ENCODE assay signal across 14 cellular contexts in the genomic region with DNA sequence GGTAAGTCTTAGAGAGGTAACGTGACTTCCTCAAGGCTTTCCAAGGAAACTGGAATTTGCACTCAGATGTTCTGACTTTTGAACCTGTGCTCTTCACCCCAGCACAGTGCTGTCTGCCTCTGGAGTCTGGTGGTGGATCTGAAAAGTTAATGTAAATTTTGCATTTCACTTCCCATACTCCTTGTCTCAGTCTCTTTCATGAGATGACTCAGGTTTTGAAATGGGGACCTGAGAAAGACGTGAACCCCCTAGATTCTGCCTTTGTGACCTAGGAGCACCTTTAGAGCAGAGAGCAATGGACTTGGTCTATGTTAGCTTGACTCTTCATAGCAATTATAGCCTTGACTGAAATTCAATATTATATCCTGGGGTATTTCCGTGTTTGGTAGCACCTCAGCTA.
DNase-seq lines count a peak whose midpoint lies in the region; ATAC-seq and TF ChIP-seq lines count a peak whose summit lies in the region.
"Had no signal": no experiment of that assay in that cellular context is flagged by ENCODE, and none has a peak within 500 bp of the region (broad histone marks: within the 10 kb centered on the region; RNA-seq: fewer than 3 reads in every experiment).

No MANE protein-coding gene starts in this region.

- no peaks in the 10 kb centered on the region for H3K79me2 ChIP-seq in H9 (ENCODE audit: insufficient read depth, low read length)

- H3K23me2 ChIP-seq in H9 (ENCODE audit: insufficient read length, low read depth, low read length, poor library complexity, severe bottlenecking): no peaks in the 10 kb centered on the region

- H3K27me3 ChIP-seq in neuronal stem cell (ENCODE audit: control insufficient read depth in 3 of 3, insufficient read depth in 3 of 3, low read depth in 1 of 3, low read length in 3 of 3): peaks cover 0 to 2% (median 0%) of the 10 kb centered on the region in 3 experiments
- H3K27me3 ChIP-seq in upper lobe of right lung: no peaks in the 10 kb centered on the region
- no peaks in the 10 kb centered on the region for H3K27me3 ChIP-seq in H9 (ENCODE audit: insufficient read depth, low read length)

- H3K18ac ChIP-seq in neuronal stem cell (ENCODE audit: low read length) (no peak overlapping the region), H9 (ENCODE audit: insufficient read length, low read depth, low read length) (no peak overlapping the region)

- H3K36me3 ChIP-seq in neuronal stem cell (replicated peaks in 1 of 2; ENCODE audit: control insufficient read depth in 2 of 2, insufficient read depth in 2 of 2, low read length in 2 of 2): no peaks in the 10 kb centered on the region
- no peaks in the 10 kb centered on the region for H3K36me3 ChIP-seq in upper lobe of right lung

- H3K4me3 ChIP-seq in neuronal stem cell (ENCODE audit: low read length in 2 of 2) (no peak overlapping the region), upper lobe of right lung (no peak overlapping the region)

- no peak overlapping the region for H3K27ac Mint-ChIP-seq in H9
- H3K27ac Mint-ChIP-seq: activated T-cell treated with anti-CD3 and anti-CD28 coated beads, Interleukin-2, amount 50 U/mL, for 72 hours had no signal

- DNase-seq in GM10266 (ENCODE audit: extremely low spot score) (peak; percentile 53), COR-L47 (lab: John Stamatoyannopoulos, UW) (no peak), neuronal stem cell (ENCODE audit: low spot score) (no peak), upper lobe of right lung (no peak), H9 (no peak)
- DNase-seq: activated CD4-positive, CD25-positive, alpha-beta regulatory T cell treated with anti-CD3 and anti-CD28 coated beads, Interleukin-2, amount 50 U/mL, for 72 hours; activated T-cell treated with anti-CD3 and anti-CD28 coated beads, Interleukin-2, amount 50 U/mL, for 72 hours; DMS 273 treated with DMSO at 0.1 percent for 48 hours; foreskin melanocyte; NCI-H1436 treated with DMSO at 0.1 percent for 48 hours; substantia nigra had no signal

- no CpG with 5 or more reads among the region's 3 CpGs for WGBS in neuronal stem cell (ENCODE audit: extremely low coverage in 2 of 2, insufficient read length in 2 of 2, insufficient replicate concordance in 1 of 2), 2 donors
- WGBS in H9 (ENCODE audit: extremely low coverage, insufficient read length, low lambda C conversion rate): no CpG with 5 or more reads among the region's 3 CpGs

- H3K36me3 Mint-ChIP-seq in H9 (ENCODE audit: insufficient read depth in 1 of 3, low read depth in 3 of 3): peaks cover 2 to 8% (median 4%) of the 10 kb centered on the region in 3 experiments; a peak in 5 of 7 replicates

- H3K4me3 Mint-ChIP-seq in H9: no peak overlapping the region
- H3K4me3 Mint-ChIP-seq: activated T-cell treated with anti-CD3 and anti-CD28 coated beads, Interleukin-2, amount 50 U/mL, for 72 hours had no signal

- no peak overlapping the region for H2BK5ac ChIP-seq in neuronal stem cell (ENCODE audit: low read length)
- no peak overlapping the region for H2BK5ac ChIP-seq in H9 (ENCODE audit: insufficient read length, low read length)

- no peak overlapping the region for H3K56ac ChIP-seq in H9 (ENCODE audit: insufficient read length, low read depth, low read length)

- H3K9ac ChIP-seq in neuronal stem cell (ENCODE audit: low read depth, low read length, poor library complexity) (no peak overlapping the region), H9 (ENCODE audit: extremely low read depth, insufficient read length, low read length) (no peak overlapping the region)

- no peak overlapping the region for H4K5ac ChIP-seq in H9 (ENCODE audit: insufficient read length, low read depth, low read length)

- H4K8ac ChIP-seq in neuronal stem cell (ENCODE audit: low read depth, low read length) (no peak overlapping the region), H9 (replicated peaks; ENCODE audit: insufficient read length, low read depth, low read length) (no peak overlapping the region)

- no peak overlapping the region for H2AFZ ChIP-seq in neuronal stem cell (ENCODE audit: low read length)
- H2AFZ ChIP-seq in H9 (ENCODE audit: low read length): no peak overlapping the region

- no peak overlapping the region for H3K27ac ChIP-seq in neuronal stem cell (replicated peaks; ENCODE audit: low read length)
- H3K27ac ChIP-seq in upper lobe of right lung: no peak overlapping the region
- no peak overlapping the region for H3K27ac ChIP-seq in H9 (ENCODE audit: insufficient read length, low read depth, low read length)

- no peaks in the 10 kb centered on the region for H4K20me1 ChIP-seq in H9 (ENCODE audit: control insufficient read depth, insufficient read depth, insufficient read length)

- H3K4me2 ChIP-seq in neuronal stem cell (ENCODE audit: insufficient read depth, low read length, poor library complexity, severe bottlenecking) (no peak overlapping the region), H9 (ENCODE audit: insufficient read depth, insufficient read length, low read length) (no peak overlapping the region)

- no peak overlapping the region for H2BK20ac ChIP-seq in H9 (ENCODE audit: low read depth, low read length, poor library complexity, severe bottlenecking)

- H3K9me3 Mint-ChIP-seq in H9: peaks cover 7% of the 10 kb centered on the region in 2 experiments; a peak in 4 of 5 replicates
- H3K9me3 Mint-ChIP-seq: activated T-cell treated with anti-CD3 and anti-CD28 coated beads, Interleukin-2, amount 50 U/mL, for 72 hours had no signal

- H3K79me1 ChIP-seq in neuronal stem cell (ENCODE audit: low read depth, low read length) (no peaks in the 10 kb centered on the region), H9 (ENCODE audit: insufficient read depth, low read depth, low read length, poor library complexity, severe bottlenecking) (no peaks in the 10 kb centered on the region)

- peaks cover 27% of the 10 kb centered on the region in 2 experiments for H3K4me1 Mint-ChIP-seq in H9

- H2BK12ac ChIP-seq in neuronal stem cell (ENCODE audit: low read length) (no peak overlapping the region), H9 (ENCODE audit: insufficient read length, low read depth, low read length) (no peak overlapping the region)

- H3K23ac ChIP-seq in neuronal stem cell (ENCODE audit: low read depth, low read length, poor library complexity) (no peak overlapping the region), H9 (ENCODE audit: insufficient read length, low read depth, low read length) (no peak overlapping the region)

- no peak overlapping the region for H3K4ac ChIP-seq in neuronal stem cell (ENCODE audit: low read length)
- no peak overlapping the region for H3K4ac ChIP-seq in H9 (ENCODE audit: low read depth, low read length)

- H3K9me3 ChIP-seq in neuronal stem cell (replicated peaks in 1 of 2; ENCODE audit: control insufficient read depth in 2 of 2, insufficient read depth in 1 of 2, low read depth in 1 of 2, low read length in 2 of 2) (peaks cover 1 to 12% of the 10 kb centered on the region in 2 donors), upper lobe of right lung (no peaks in the 10 kb centered on the region), H9 (ENCODE audit: control insufficient read depth, low read depth, low read length) (no peaks in the 10 kb centered on the region)

- H3K27me3 Mint-ChIP-seq in H9 (ENCODE audit: low read depth): peaks cover 1% of the 10 kb centered on the region; the same call in 1 of the 2 replicates

- intact Hi-C loops in upper lobe of right lung (cut with DNase I): no loop called here

- H4K91ac ChIP-seq in neuronal stem cell (ENCODE audit: low read depth, low read length, poor library complexity) (no peak overlapping the region), H9 (ENCODE audit: insufficient read length, low read depth, low read length) (no peak overlapping the region)

- no peak overlapping the region for H3K14ac ChIP-seq in neuronal stem cell (ENCODE audit: low read length)
- H3K14ac ChIP-seq in H9 (ENCODE audit: insufficient read depth, low read length): no peak overlapping the region

- H2BK120ac ChIP-seq in neuronal stem cell (ENCODE audit: low read depth, low read length): no peak overlapping the region
- H2BK120ac ChIP-seq in H9 (ENCODE audit: low read depth, low read length, poor library complexity, severe bottlenecking): no peak overlapping the region

- TF ChIP-seq CTCF in GM10266 (IDR thresholded peaks at IDR 0.05; ENCODE audit: control insufficient read depth, insufficient read depth, low read depth, missing control alignments) (no peak), upper lobe of right lung (IDR thresholded peaks at IDR 0.05) (no peak), H9 (conservative IDR thresholded peaks at IDR 0.05) (no peak)

- H2BK15ac ChIP-seq in neuronal stem cell (ENCODE audit: low read length): no peak overlapping the region
- no peak overlapping the region for H2BK15ac ChIP-seq in H9 (ENCODE audit: low read depth, low read length)

- ATAC-seq in GM19324 (IDR thresholded peaks at IDR 0.05; ENCODE audit: low FRiP score, unreplicated experiment): peak; percentile 74
- peak; percentile 88 for ATAC-seq in HG02610 (IDR thresholded peaks at IDR 0.05; ENCODE audit: unreplicated experiment)
- ATAC-seq in HG03280 (IDR thresholded peaks at IDR 0.05; ENCODE audit: unreplicated experiment): peak; percentile 88
- no peak for ATAC-seq in upper lobe of right lung
- ATAC-seq: activated T-cell treated with anti-CD3 and anti-CD28 coated beads, Interleukin-2, amount 50 U/mL, for 72 hours had no signal

- H3T11ph ChIP-seq in H9 (ENCODE audit: low read length): no peak overlapping the region

- H3K4me1 ChIP-seq in neuronal stem cell (ENCODE audit: control insufficient read depth in 2 of 2, insufficient read depth in 1 of 2, low read depth in 1 of 2, low read length in 2 of 2): peaks cover 0 to 4% of the 10 kb centered on the region in 2 donors
- H3K4me1 ChIP-seq in upper lobe of right lung: no peaks in the 10 kb centered on the region
- peaks cover 10% of the 10 kb centered on the region; the same call in 1 of the 2 replicates for H3K4me1 ChIP-seq in H9 (ENCODE audit: insufficient read depth, low read length)

- no peak overlapping the region for H2AK5ac ChIP-seq in neuronal stem cell (ENCODE audit: low read depth, low read length)
- no peak overlapping the region for H2AK5ac ChIP-seq in H9 (ENCODE audit: insufficient read length, low read length)
